1 cellular context compared by ENCODE assay signal in genomic region chr3:185943363-185944106, GRCh38.
TF ChIP-seq lines count a peak whose summit lies in the region.

No MANE protein-coding gene starts in this region.

TF ChIP-seq in HepG2, 621 proteins besides CTCF, POLR2A, EP300 and RAD21 (continued from another document and continues in another):
- no peak for TF ChIP-seq HNF1A (IDR thresholded peaks at IDR 0.05; ENCODE audit: low read depth)
- 0 out of 2 replicates have a peak, but pooled peaks have one; percentile 25 for TF ChIP-seq HNF1A (CRISPR knock-in tag; IDR thresholded peaks at IDR 0.05; ENCODE audit: borderline replicate concordance)
- no peak for TF ChIP-seq MED8 (CRISPR knock-in tag; IDR thresholded peaks at IDR 0.05; ENCODE audit: insufficient replicate concordance)
- TF ChIP-seq SMYD3 (CRISPR knock-in tag; IDR thresholded peaks at IDR 0.05): no peak
- no peak for TF ChIP-seq MIER2 (CRISPR knock-in tag; IDR thresholded peaks at IDR 0.05)
- no peak for TF ChIP-seq FOXO1 (CRISPR knock-in tag; IDR thresholded peaks at IDR 0.05)
- no peak for TF ChIP-seq CREB3 (CRISPR knock-in tag; IDR thresholded peaks at IDR 0.05)
- no peak for TF ChIP-seq NAIF1 (CRISPR knock-in tag; IDR thresholded peaks at IDR 0.05; ENCODE audit: borderline replicate concordance)
- TF ChIP-seq POGK (CRISPR knock-in tag; conservative IDR thresholded peaks at IDR 0.05): peak; percentile 56; the same call in 1 of the 2 replicates
- TF ChIP-seq MNT (IDR thresholded peaks at IDR 0.05): no peak
- no peak for TF ChIP-seq TP53 (CRISPR knock-in tag; conservative IDR thresholded peaks at IDR 0.05)
- TF ChIP-seq ZNF777 (CRISPR knock-in tag; IDR thresholded peaks at IDR 0.05): no peak
- TF ChIP-seq ZSCAN22 (CRISPR knock-in tag; IDR thresholded peaks at IDR 0.05): no peak
- no peak for TF ChIP-seq KMT2A (CRISPR knock-in tag; IDR thresholded peaks at IDR 0.05)
- TF ChIP-seq RBFOX2 (IDR thresholded peaks at IDR 0.05; ENCODE audit: low read depth, low read length): no peak
- no peak for TF ChIP-seq ELK4 (CRISPR knock-in tag; IDR thresholded peaks at IDR 0.05; ENCODE audit: borderline replicate concordance)
- TF ChIP-seq SRSF9 (IDR thresholded peaks at IDR 0.05; ENCODE audit: borderline replicate concordance, insufficient read depth, low read depth, low read length, poor library complexity, severe bottlenecking): no peak
- TF ChIP-seq ZNF800 (CRISPR knock-in tag; IDR thresholded peaks at IDR 0.05): no peak
- TF ChIP-seq U2AF1 (optimal IDR thresholded peaks at IDR 0.05; ENCODE audit: low read depth, low read length): no peak
- no peak for TF ChIP-seq ZNF460 (CRISPR knock-in tag; IDR thresholded peaks at IDR 0.05; ENCODE audit: borderline replicate concordance)
- no peak for TF ChIP-seq CHD2 (IDR thresholded peaks at IDR 0.05; ENCODE audit: low read depth, low read length)
- 0 out of 2 replicates have a peak, but pooled peaks have one; percentile 54 for TF ChIP-seq SSRP1 (CRISPR knock-in tag; IDR thresholded peaks at IDR 0.05)
- TF ChIP-seq IKZF5 (CRISPR knock-in tag; IDR thresholded peaks at IDR 0.05): peak; percentile 81; the same call in 1 of the 2 replicates
- TF ChIP-seq KDM5A (IDR thresholded peaks at IDR 0.05; ENCODE audit: borderline replicate concordance, low read length): no peak
- no peak for TF ChIP-seq SNAPC5 (CRISPR knock-in tag; IDR thresholded peaks at IDR 0.05; ENCODE audit: borderline replicate concordance)
- TF ChIP-seq ZSCAN5A (CRISPR knock-in tag; IDR thresholded peaks at IDR 0.05; ENCODE audit: borderline replicate concordance): no peak
- no peak for TF ChIP-seq CBFB (CRISPR knock-in tag; IDR thresholded peaks at IDR 0.05)
- TF ChIP-seq FUBP1 (CRISPR knock-in tag; IDR thresholded peaks at IDR 0.05; ENCODE audit: borderline replicate concordance): no peak
- no peak for TF ChIP-seq U2AF2 (IDR thresholded peaks at IDR 0.05; ENCODE audit: low read depth, low read length)
- no peak for TF ChIP-seq ZNF557 (CRISPR knock-in tag; IDR thresholded peaks at IDR 0.05)
- TF ChIP-seq SRSF4 (IDR thresholded peaks at IDR 0.05; ENCODE audit: low read depth, low read length, poor library complexity, severe bottlenecking): no peak
- no peak for TF ChIP-seq MLLT10 (CRISPR knock-in tag; IDR thresholded peaks at IDR 0.05)
- no peak for TF ChIP-seq CAMTA2 (CRISPR knock-in tag; IDR thresholded peaks at IDR 0.05; ENCODE audit: borderline replicate concordance)
- no peak; the same call in 1 of the 2 replicates for TF ChIP-seq ZC3H13 (CRISPR knock-in tag; IDR thresholded peaks at IDR 0.05)
- no peak for TF ChIP-seq PRDM10 (CRISPR knock-in tag; IDR thresholded peaks at IDR 0.05; ENCODE audit: low read depth)
- no peak for TF ChIP-seq DBP (CRISPR knock-in tag; IDR thresholded peaks at IDR 0.05; ENCODE audit: not compliant biosample characterization)
- no peak for TF ChIP-seq ARNT (IDR thresholded peaks at IDR 0.05)
- TF ChIP-seq NFE2 (CRISPR knock-in tag; IDR thresholded peaks at IDR 0.05): no peak
